In the genomic region with DNA sequence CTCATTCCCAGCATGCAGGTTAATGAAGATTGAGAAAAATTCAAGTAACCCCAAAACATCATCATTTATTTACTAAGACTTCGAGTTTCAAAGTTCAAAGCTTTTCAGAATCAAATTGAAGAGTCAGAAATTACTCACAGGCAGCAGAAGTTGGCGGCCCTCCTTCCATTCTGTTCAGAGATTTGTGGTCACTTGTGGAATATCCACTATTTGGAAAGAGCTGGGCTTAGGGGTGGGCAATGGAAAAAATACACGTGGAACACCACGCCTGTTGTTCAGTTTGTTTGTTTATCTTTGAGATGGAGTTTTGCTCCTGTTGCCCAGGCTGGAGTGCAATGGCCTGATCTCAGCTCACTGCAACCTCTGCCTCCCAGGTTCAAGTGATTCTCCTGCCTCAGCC, we compare ENCODE assay signal across 21 cellular contexts.
"Had no signal": no experiment of that assay in that cellular context is flagged by ENCODE, and none has a peak within 500 bp of the region (broad histone marks: within the 10 kb centered on the region; RNA-seq: fewer than 3 reads in every experiment).

No MANE protein-coding gene starts in this region.

- H3K4me3 ChIP-seq: prostate gland had no signal

- ATAC-seq: esophagus mucosa; left lobe of liver; naive thymus-derived CD4-positive, alpha-beta T cell; stimulated activated naive B cell treated with anti-CD40 and anti-IgM and Interleukin-4, amounts not matched to agents 10 μg/mL and 1 μg/mL and 100 μg/mL, for 72 hours; stimulated activated naive CD8-positive, alpha-beta T cell treated with anti-CD3 and anti-CD28 coated beads, Interleukin-15, amount 100 ng/mL, for 72 hours had no signal

- H3K27ac ChIP-seq: prostate gland had no signal

- H3K4me1 ChIP-seq: parathyroid adenoma, prostate gland had no signal

- FAIRE-seq: endometrium, islet of Langerhans, urothelium cell line had no signal

- DNase-seq: central memory CD4-positive, alpha-beta T cell; cortex of kidney; effector memory CD4-positive, alpha-beta T cell; hypothalamus; kidney glomerular epithelial cell; naive thymus-derived CD4-positive, alpha-beta T cell; nephron progenitor cell; retina; stimulated activated CD4-positive, alpha-beta T cell treated with anti-CD3 and anti-CD28 coated beads, Interleukin-2, amount 100 ng/mL, for 24 hours; stimulated activated CD4-positive, alpha-beta T cell treated with anti-CD3 and anti-CD28 coated beads, Interleukin-4, amount 100 ng/mL, for 4 hours; stimulated activated naive B cell treated with anti-CD40 and anti-IgM and Interleukin-4, amounts not matched to agents 10 μg/mL and 1 μg/mL and 100 μg/mL, for 72 hours; stimulated activated naive CD8-positive, alpha-beta T cell treated with anti-CD3 and anti-CD28 coated beads, Interleukin-15, amount 100 ng/mL, for 72 hours; substantia nigra; trophoblast cell had no signal

- H3K9me3 ChIP-seq: prostate gland had no signal

- H3K36me3 ChIP-seq: prostate gland had no signal
